ENCODE assay signal across 1 cellular context in the genomic region with DNA sequence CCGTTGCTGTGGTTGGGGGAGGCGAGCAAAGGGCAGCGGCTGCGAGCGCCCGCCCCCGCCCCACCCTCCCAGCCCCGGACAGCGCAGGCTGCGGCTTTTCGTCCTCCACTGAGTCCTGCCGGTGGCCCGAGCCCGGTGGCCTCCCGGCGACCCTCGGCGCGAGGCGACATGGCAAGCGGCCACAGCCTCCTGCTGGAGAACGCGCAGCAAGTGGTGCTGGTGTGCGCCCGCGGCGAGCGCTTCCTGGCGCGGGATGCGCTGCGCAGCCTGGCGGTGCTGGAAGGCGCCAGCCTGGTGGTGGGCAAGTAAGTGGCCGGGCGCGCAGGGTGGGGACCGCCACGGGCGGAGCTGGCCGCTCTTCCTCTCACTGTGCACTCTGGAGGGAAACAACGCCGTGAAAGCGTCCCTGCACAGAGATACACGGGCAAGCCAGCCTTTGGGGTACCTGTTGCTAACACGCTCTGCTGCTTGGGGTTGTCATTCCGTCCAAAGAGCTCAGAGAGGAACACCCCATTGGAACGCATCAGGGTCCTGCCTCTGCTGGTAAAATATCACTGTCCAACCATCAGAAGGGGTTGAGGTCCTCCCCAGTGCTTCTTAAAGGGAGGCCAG.
A peak's percentile ranks its signal among the peaks of the same experiment; 100 is the strongest.
TF ChIP-seq lines count a peak whose summit lies in the region.

TSS of gene AMDHD1 (plus strand) at position 101 of the 612 bp plus-strand sequence. CDS start at position 169, 68 bp downstream.

TF ChIP-seq in HepG2, 621 proteins besides CTCF, POLR2A, EP300 and RAD21 (continued from another document and continues in another):
- TF ChIP-seq ZNF160 (CRISPR knock-in tag; IDR thresholded peaks at IDR 0.05) (0 out of 2 replicates have a peak, but pooled peaks have one; percentile 76), GTF2F1 (IDR thresholded peaks at IDR 0.05; ENCODE audit: low read length) (no peak), ZNF264 (CRISPR knock-in tag; IDR thresholded peaks at IDR 0.05) (0 out of 2 replicates have a peak, but pooled peaks have one; percentile 14), MATR3 (CRISPR knock-in tag; IDR thresholded peaks at IDR 0.05) (no peak), ATF7-NPFF (CRISPR knock-in tag; IDR thresholded peaks at IDR 0.05; ENCODE audit: low read depth) (peak; percentile 82), ZNF572 (CRISPR knock-in tag; IDR thresholded peaks at IDR 0.05) (no peak), ZNF782 (CRISPR knock-in tag; IDR thresholded peaks at IDR 0.05; ENCODE audit: borderline replicate concordance) (peak; percentile 23; the same call in 1 of the 2 replicates), GATAD1 (CRISPR knock-in tag; IDR thresholded peaks at IDR 0.05) (no peak; the same call in 1 of the 2 replicates), NR2F1 (CRISPR knock-in tag; IDR thresholded peaks at IDR 0.05) (no peak), TMF1 (CRISPR knock-in tag; IDR thresholded peaks at IDR 0.05; ENCODE audit: low read depth) (no peak; the same call in 1 of the 2 replicates), ZSCAN30 (CRISPR knock-in tag; IDR thresholded peaks at IDR 0.05) (no peak), SIN3B (IDR thresholded peaks at IDR 0.05; ENCODE audit: low read length) (no peak), NAIF1 (CRISPR knock-in tag; IDR thresholded peaks at IDR 0.05; ENCODE audit: borderline replicate concordance) (no peak), SP4 (CRISPR knock-in tag; IDR thresholded peaks at IDR 0.05) (no peak), ZFP82 (CRISPR knock-in tag; IDR thresholded peaks at IDR 0.05; ENCODE audit: borderline replicate concordance) (no peak), ZNF75D (CRISPR knock-in tag; IDR thresholded peaks at IDR 0.05; ENCODE audit: borderline replicate concordance) (no peak), CREM (IDR thresholded peaks at IDR 0.05) (no peak), CREM (CRISPR knock-in tag; IDR thresholded peaks at IDR 0.05) (no peak), MAZ (IDR thresholded peaks at IDR 0.05; ENCODE audit: borderline replicate concordance, low read depth, low read length) (0 out of 2 replicates have a peak, but pooled peaks have one; percentile 26), MAZ (CRISPR knock-in tag; IDR thresholded peaks at IDR 0.05; ENCODE audit: low read depth) (no peak), ZNF382 (CRISPR knock-in tag; IDR thresholded peaks at IDR 0.05; ENCODE audit: borderline replicate concordance) (no peak), ZNF225 (CRISPR knock-in tag; IDR thresholded peaks at IDR 0.05) (no peak), EZH2 (conservative IDR thresholded peaks at IDR 0.05; ENCODE audit: low read depth, low read length) (no peak), ZMYM2 (CRISPR knock-in tag; IDR thresholded peaks at IDR 0.05) (no peak), ONECUT2 (CRISPR knock-in tag; IDR thresholded peaks at IDR 0.05) (no peak), FIP1L1 (IDR thresholded peaks at IDR 0.05; ENCODE audit: borderline replicate concordance, insufficient read depth, low read depth, low read length) (no peak), PRMT3 (CRISPR knock-in tag; IDR thresholded peaks at IDR 0.05; ENCODE audit: borderline replicate concordance, low read depth) (no peak), ZNF124 (CRISPR knock-in tag; IDR thresholded peaks at IDR 0.05) (no peak), NRL (CRISPR knock-in tag; IDR thresholded peaks at IDR 0.05; ENCODE audit: borderline replicate concordance) (peak; percentile 10; the same call in 1 of the 2 replicates), FOXA1 (IDR thresholded peaks at IDR 0.05) (no peak), FOXA1 (CRISPR knock-in tag; IDR thresholded peaks at IDR 0.05) (no peak), BCLAF1 (IDR thresholded peaks at IDR 0.05) (no peak), TCF7L2 (IDR thresholded peaks at IDR 0.05; ENCODE audit: low read depth, low read length) (no peak), ZNF484 (CRISPR knock-in tag; IDR thresholded peaks at IDR 0.05; ENCODE audit: borderline replicate concordance, low read depth) (no peak), CAMTA2 (CRISPR knock-in tag; IDR thresholded peaks at IDR 0.05; ENCODE audit: borderline replicate concordance) (no peak), ZNF501 (CRISPR knock-in tag; IDR thresholded peaks at IDR 0.05) (0 out of 2 replicates have a peak, but pooled peaks have one; percentile 72), ISX (CRISPR knock-in tag; conservative IDR thresholded peaks at IDR 0.05) (0 out of 2 replicates have a peak, but pooled peaks have one; percentile 63), ZNF552 (CRISPR knock-in tag; IDR thresholded peaks at IDR 0.05; ENCODE audit: borderline replicate concordance) (no peak), ZNF331 (CRISPR knock-in tag; IDR thresholded peaks at IDR 0.05) (no peak), TAF1 (CRISPR knock-in tag; IDR thresholded peaks at IDR 0.05) (no peak; the same call in 1 of the 2 replicates), RAD51 (IDR thresholded peaks at IDR 0.05; ENCODE audit: borderline replicate concordance) (no peak), DNMT3B (CRISPR knock-in tag; conservative IDR thresholded peaks at IDR 0.05) (no peak), ZNF468 (CRISPR knock-in tag; IDR thresholded peaks at IDR 0.05) (no peak), NFE2L2 (IDR thresholded peaks at IDR 0.05; ENCODE audit: low read length) (no peak), GABPA (IDR thresholded peaks at IDR 0.05; ENCODE audit: low read depth, low read length) (no peak), GABPA (CRISPR knock-in tag; IDR thresholded peaks at IDR 0.05; ENCODE audit: low read depth) (no peak), ZIK1 (CRISPR knock-in tag; IDR thresholded peaks at IDR 0.05; ENCODE audit: borderline replicate concordance, low read depth) (no peak), ZNF33A (CRISPR knock-in tag; IDR thresholded peaks at IDR 0.05; ENCODE audit: borderline replicate concordance) (no peak), CENPT (CRISPR knock-in tag; IDR thresholded peaks at IDR 0.05; ENCODE audit: low read depth) (no peak), PITX1 (CRISPR knock-in tag; IDR thresholded peaks at IDR 0.05) (no peak; the same call in 1 of the 2 replicates), SP140L (CRISPR knock-in tag; IDR thresholded peaks at IDR 0.05; ENCODE audit: borderline replicate concordance) (no peak), HBP1 (CRISPR knock-in tag; IDR thresholded peaks at IDR 0.05; ENCODE audit: low read depth) (no peak), SRF (IDR thresholded peaks at IDR 0.05; ENCODE audit: low read depth, low read length) (no peak), GMEB2 (CRISPR knock-in tag; IDR thresholded peaks at IDR 0.05; ENCODE audit: low read depth) (no peak), SIX4 (CRISPR knock-in tag; IDR thresholded peaks at IDR 0.05) (no peak)
- TF ChIP-seq, protein P1, sequence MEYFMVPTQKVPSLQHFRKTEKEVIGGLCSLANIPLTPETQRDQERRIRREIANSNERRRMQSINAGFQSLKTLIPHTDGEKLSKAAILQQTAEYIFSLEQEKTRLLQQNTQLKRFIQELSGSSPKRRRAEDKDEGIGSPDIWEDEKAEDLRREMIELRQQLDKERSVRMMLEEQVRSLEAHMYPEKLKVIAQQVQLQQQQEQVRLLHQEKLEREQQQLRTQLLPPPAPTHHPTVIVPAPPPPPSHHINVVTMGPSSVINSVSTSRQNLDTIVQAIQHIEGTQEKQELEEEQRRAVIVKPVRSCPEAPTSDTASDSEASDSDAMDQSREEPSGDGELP (IDR thresholded peaks at IDR 0.05; ENCODE audit: borderline replicate concordance, low read depth), result no peak
- TF ChIP-seq, protein P2, sequence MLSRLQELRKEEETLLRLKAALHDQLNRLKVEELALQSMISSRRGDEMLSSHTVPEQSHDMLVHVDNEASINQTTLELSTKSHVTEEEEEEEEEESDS (CRISPR knock-in tag; IDR thresholded peaks at IDR 0.05; ENCODE audit: borderline replicate concordance), result no peak
- TF ChIP-seq, protein P3, sequence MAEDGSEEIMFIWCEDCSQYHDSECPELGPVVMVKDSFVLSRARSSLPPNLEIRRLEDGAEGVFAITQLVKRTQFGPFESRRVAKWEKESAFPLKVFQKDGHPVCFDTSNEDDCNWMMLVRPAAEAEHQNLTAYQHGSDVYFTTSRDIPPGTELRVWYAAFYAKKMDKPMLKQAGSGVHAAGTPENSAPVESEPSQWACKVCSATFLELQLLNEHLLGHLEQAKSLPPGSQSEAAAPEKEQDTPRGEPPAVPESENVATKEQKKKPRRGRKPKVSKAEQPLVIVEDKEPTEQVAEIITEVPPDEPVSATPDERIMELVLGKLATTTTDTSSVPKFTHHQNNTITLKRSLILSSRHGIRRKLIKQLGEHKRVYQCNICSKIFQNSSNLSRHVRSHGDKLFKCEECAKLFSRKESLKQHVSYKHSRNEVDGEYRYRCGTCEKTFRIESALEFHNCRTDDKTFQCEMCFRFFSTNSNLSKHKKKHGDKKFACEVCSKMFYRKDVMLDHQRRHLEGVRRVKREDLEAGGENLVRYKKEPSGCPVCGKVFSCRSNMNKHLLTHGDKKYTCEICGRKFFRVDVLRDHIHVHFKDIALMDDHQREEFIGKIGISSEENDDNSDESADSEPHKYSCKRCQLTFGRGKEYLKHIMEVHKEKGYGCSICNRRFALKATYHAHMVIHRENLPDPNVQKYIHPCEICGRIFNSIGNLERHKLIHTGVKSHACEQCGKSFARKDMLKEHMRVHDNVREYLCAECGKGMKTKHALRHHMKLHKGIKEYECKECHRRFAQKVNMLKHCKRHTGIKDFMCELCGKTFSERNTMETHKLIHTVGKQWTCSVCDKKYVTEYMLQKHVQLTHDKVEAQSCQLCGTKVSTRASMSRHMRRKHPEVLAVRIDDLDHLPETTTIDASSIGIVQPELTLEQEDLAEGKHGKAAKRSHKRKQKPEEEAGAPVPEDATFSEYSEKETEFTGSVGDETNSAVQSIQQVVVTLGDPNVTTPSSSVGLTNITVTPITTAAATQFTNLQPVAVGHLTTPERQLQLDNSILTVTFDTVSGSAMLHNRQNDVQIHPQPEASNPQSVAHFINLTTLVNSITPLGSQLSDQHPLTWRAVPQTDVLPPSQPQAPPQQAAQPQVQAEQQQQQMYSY (CRISPR knock-in tag; IDR thresholded peaks at IDR 0.05), result no peak; the same call in 1 of the 2 replicates
- TF ChIP-seq, protein P4, sequence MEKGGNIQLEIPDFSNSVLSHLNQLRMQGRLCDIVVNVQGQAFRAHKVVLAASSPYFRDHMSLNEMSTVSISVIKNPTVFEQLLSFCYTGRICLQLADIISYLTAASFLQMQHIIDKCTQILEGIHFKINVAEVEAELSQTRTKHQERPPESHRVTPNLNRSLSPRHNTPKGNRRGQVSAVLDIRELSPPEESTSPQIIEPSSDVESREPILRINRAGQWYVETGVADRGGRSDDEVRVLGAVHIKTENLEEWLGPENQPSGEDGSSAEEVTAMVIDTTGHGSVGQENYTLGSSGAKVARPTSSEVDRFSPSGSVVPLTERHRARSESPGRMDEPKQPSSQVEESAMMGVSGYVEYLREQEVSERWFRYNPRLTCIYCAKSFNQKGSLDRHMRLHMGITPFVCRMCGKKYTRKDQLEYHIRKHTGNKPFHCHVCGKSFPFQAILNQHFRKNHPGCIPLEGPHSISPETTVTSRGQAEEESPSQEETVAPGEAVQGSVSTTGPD (CRISPR knock-in tag; IDR thresholded peaks at IDR 0.05), result no peak
- TF ChIP-seq, protein P5, sequence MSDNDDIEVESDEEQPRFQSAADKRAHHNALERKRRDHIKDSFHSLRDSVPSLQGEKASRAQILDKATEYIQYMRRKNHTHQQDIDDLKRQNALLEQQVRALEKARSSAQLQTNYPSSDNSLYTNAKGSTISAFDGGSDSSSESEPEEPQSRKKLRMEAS (IDR thresholded peaks at IDR 0.05), result no peak
